Comparison of ENCODE assay signal across 8 cellular contexts in the genomic region with DNA sequence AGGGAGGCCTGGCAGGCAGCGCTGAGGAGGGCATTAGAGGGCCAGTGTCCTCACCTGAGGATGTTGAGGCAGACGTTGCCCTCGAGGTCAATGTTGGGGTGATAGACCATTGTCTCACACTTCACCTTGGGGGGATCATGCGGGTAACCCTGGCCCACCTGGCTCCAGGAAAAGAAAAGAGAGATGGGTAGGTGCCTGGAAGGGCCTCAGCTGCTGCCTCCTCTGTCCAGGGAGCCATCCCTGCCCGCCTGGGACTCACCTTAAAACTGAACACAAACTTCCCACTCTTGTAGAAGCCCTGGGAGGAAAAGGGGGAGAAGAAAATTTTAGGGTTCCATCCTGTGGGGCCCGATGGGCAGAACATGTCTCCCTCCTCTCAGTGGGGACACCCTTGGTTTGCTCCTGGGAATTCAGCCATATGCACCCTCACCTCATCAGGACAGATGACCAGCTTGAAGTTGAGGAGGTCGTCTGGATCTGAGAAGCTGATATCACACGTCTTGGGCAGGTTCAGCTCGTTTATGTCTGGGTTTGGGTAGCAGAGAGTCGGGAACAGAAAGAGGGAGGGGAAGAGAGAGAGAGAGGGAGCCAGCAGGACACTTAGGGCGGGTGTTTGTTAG. TPM values are rescaled to one million over a fixed set of nuclear protein-coding genes. Genes with fewer than 3 reads are reported as not detected.
DNase-seq lines count a peak whose midpoint lies in the region; ATAC-seq and TF ChIP-seq lines count a peak whose summit lies in the region.

No MANE protein-coding gene starts in this region.

- peaks cover 9% of the 10 kb centered on the region for H3K36me3 ChIP-seq in GM06990 (ENCODE audit: control insufficient read depth, insufficient read depth, low read length)
- peaks cover 57% of the 10 kb centered on the region for H3K36me3 ChIP-seq in SJSA1
- peaks cover 7 to 26% of the 10 kb centered on the region in 2 donors for H3K36me3 ChIP-seq in esophagus (ENCODE audit: control insufficient read depth in 2 of 2, insufficient read depth in 2 of 2, low read length in 1 of 2)
- peaks cover 0 to 37% of the 10 kb centered on the region in 2 donors for H3K36me3 ChIP-seq in psoas muscle (ENCODE audit: insufficient read depth in 1 of 2, low read depth in 1 of 2)

- no peaks in the 10 kb centered on the region for H3K9me3 ChIP-seq in SJSA1 (replicated peaks)
- no peaks in the 10 kb centered on the region for H3K9me3 ChIP-seq in esophagus (ENCODE audit: control insufficient read depth in 2 of 2, insufficient read depth in 1 of 2, low read depth in 1 of 2, low read length in 1 of 2)
- H3K9me3 ChIP-seq in psoas muscle, result no peaks in the 10 kb centered on the region

- H3K27ac ChIP-seq in SJSA1, result no peak overlapping the region
- peak overlapping the region; percentile 99 to 100 for H3K27ac ChIP-seq in esophagus (ENCODE audit: low read depth in 2 of 2, low read length in 1 of 2)
- H3K27ac ChIP-seq in psoas muscle, result peak overlapping the region; percentile 97

- H3K27me3 ChIP-seq in GM06990 (replicated peaks; ENCODE audit: control insufficient read depth, insufficient read depth, low read length) (no peaks in the 10 kb centered on the region), SJSA1 (replicated peaks) (no peaks in the 10 kb centered on the region), esophagus (ENCODE audit: control insufficient read depth in 1 of 2, insufficient read depth in 2 of 2, low read length in 2 of 2) (no peaks in the 10 kb centered on the region), psoas muscle (ENCODE audit: insufficient read depth in 3 of 3, low read length in 2 of 3) (no peaks in the 10 kb centered on the region)

- DNase-seq in GM06990 (ENCODE audit: extremely low read depth, insufficient read length) (no peak), SJSA1 (ENCODE audit: low read depth in 1 of 2, low spot score in 2 of 2) (no peak), psoas muscle (no peak), NCI-H128 (lab: John Stamatoyannopoulos, UW; ENCODE audit: unreplicated experiment) (no peak), left colon (no peak)

- intact Hi-C loops in psoas muscle (cut with DNase I), result no loop called here
- intact Hi-C loops in left colon (cut with DNase I, micrococcal nuclease), result no loop called here

- no peak for TF ChIP-seq CTCF in GM06990 (IDR thresholded peaks at IDR 0.05; ENCODE audit: insufficient read depth, low read length, poor library complexity, severe bottlenecking)
- no peak for TF ChIP-seq CTCF in psoas muscle (IDR thresholded peaks at IDR 0.05)

- 57 to 61% methylated on average over 10 to 11 of the region's 11 CpGs for WGBS in esophagus, 2 donors
- WGBS in psoas muscle, 3 donors, result 55 to 72% (median 58%) methylated on average over 10 to 11 of the region's 11 CpGs

- H3K4me3 ChIP-seq in GM06990 (replicated peaks; ENCODE audit: low read depth, low read length) (peak overlapping the region; percentile 94), SJSA1 (peak overlapping the region; percentile 69), esophagus (ENCODE audit: low read depth in 1 of 2, low read length in 2 of 2) (peak overlapping the region in 1 of 2 donors; percentile 80), psoas muscle (peak overlapping the region; percentile 84)

- peaks cover 35% of the 10 kb centered on the region for H3K4me1 ChIP-seq in SJSA1 (replicated peaks)
- peaks cover 2 to 35% of the 10 kb centered on the region in 2 donors for H3K4me1 ChIP-seq in esophagus (ENCODE audit: control insufficient read depth in 2 of 2, insufficient read depth in 2 of 2, low read length in 1 of 2)
- peaks cover 50% of the 10 kb centered on the region for H3K4me1 ChIP-seq in psoas muscle

- ATAC-seq in psoas muscle, result no peak
- ATAC-seq in HG02759 (IDR thresholded peaks at IDR 0.05; ENCODE audit: unreplicated experiment), result no peak
- ATAC-seq in left colon, result no peak
- no peak for ATAC-seq in GM21360 (IDR thresholded peaks at IDR 0.05; ENCODE audit: unreplicated experiment)

RNA-seq across cellular contexts. Expression of gene UBE2M, which starts 1.7 kb away (rescaled TPM):
- total RNA-seq in SJSA1 (2014; rRNA removed; shearing (Covaris generic)), result 79.2 and 109 TPM in 2 replicates
- polyA plus RNA-seq in esophagus (10 to 100 TPM; 22.7 to 41.4 TPM), psoas muscle (100 to 1,000 TPM in 2 of 3 donors, 10 to 100 TPM in 1; 86.8 to 146 (median 145) TPM)
- total RNA-seq in psoas muscle (100 to 1,000 TPM in 3 of 4 donors, 10 to 100 TPM in 1; 95.4 to 146 (median 125) TPM), left colon (10 to 100 TPM; 55.8 to 70.4 TPM)

RNA-seq across cellular contexts. Expression of gene CHMP2A, which starts 1.8 kb away (rescaled TPM):
- total RNA-seq in SJSA1 (2014; rRNA removed; shearing (Covaris generic)), result 92.8 and 116 TPM in 2 replicates
- polyA plus RNA-seq in esophagus (100 to 1,000 TPM; 174 to 262 TPM), psoas muscle (100 to 1,000 TPM; 149 to 184 (median 157) TPM)
- total RNA-seq in psoas muscle (100 to 1,000 TPM in 2 of 4 donors, 10 to 100 TPM in 2; 96.5 to 126 (median 103) TPM), left colon (100 to 1,000 TPM; 204 to 215 TPM)

RNA-seq across cellular contexts. Expression of gene TRIM28, which starts 12.9 kb away (rescaled TPM):
- 343 and 432 TPM in 2 replicates for total RNA-seq in SJSA1 (2014; rRNA removed; shearing (Covaris generic))
- polyA plus RNA-seq in esophagus (100 to 1,000 TPM; 159 to 175 TPM), psoas muscle (100 to 1,000 TPM; 141 to 154 (median 147) TPM)
- total RNA-seq in psoas muscle (100 to 1,000 TPM; 165 to 212 (median 197) TPM), left colon (100 to 1,000 TPM; 171 to 184 TPM)

RNA-seq across cellular contexts. Expression of gene MZF1, which starts 16.4 kb away (rescaled TPM):
- 5.0 and 7.4 TPM in 2 replicates for total RNA-seq in SJSA1 (2014; rRNA removed; shearing (Covaris generic))
- 10 to 100 TPM; 15.3 to 35.9 TPM for polyA plus RNA-seq in esophagus
- 10 to 100 TPM in 2 of 4 donors, 1 to 10 TPM in 2; 8.2 to 13.0 (median 11.1) TPM for total RNA-seq in psoas muscle
- 10 to 100 TPM in 1 of 3 donors, 1 to 10 TPM in 2; 5.0 to 12.5 (median 8.2) TPM for polyA plus RNA-seq in psoas muscle
- total RNA-seq in left colon, result 10 to 100 TPM; 22.8 to 28.9 TPM

RNA-seq across cellular contexts. Expression of gene ZBTB45, which starts 37.1 kb away (rescaled TPM):
- 4.2 and 4.7 TPM in 2 replicates for total RNA-seq in SJSA1 (2014; rRNA removed; shearing (Covaris generic))
- 1 to 10 TPM; 6.4 to 7.4 TPM for polyA plus RNA-seq in esophagus
- total RNA-seq in psoas muscle, result 10 to 100 TPM in 1 of 4 donors, 1 to 10 TPM in 3; 7.7 to 13.0 (median 9.9) TPM
- 10 to 100 TPM in 1 of 3 donors, 1 to 10 TPM in 2; 6.2 to 12.5 (median 8.5) TPM for polyA plus RNA-seq in psoas muscle
- total RNA-seq in left colon, result 10 to 100 TPM; 13.7 to 14.3 TPM
